16 cellular contexts compared by ENCODE assay signal in genomic region chr11:78048561-78048960, GRCh38. TPM values are rescaled to one million over a fixed set of nuclear protein-coding genes. Genes with fewer than 3 reads are reported as not detected.
"Had no signal": no experiment of that assay in that cellular context is flagged by ENCODE, and none has a peak within 500 bp of the region (broad histone marks: within the 10 kb centered on the region; RNA-seq: fewer than 3 reads in every experiment).

No MANE protein-coding gene starts in this region.

- H3K27me3 ChIP-seq: esophagus squamous epithelium, stomach had no signal

- DNase-seq: activated CD4-positive, alpha-beta memory T cell treated with anti-CD3 and anti-CD28 coated beads for 36 hours; activated gamma-delta T cell; activated T-cell treated with anti-CD3 and anti-CD28 coated beads, Interleukin-2, amount 50 U/mL, for 4 hours; cerebellar nuclear complex; esophagus squamous epithelium; foreskin fibroblast; left colon; mucosa of descending colon; stimulated activated CD4-positive, alpha-beta T cell treated with anti-CD3 and anti-CD28 coated beads, Interleukin-4, amount 100 ng/mL, for 4 hours; stomach; T1000 had no signal

- H3K36me3 ChIP-seq: esophagus squamous epithelium, stomach had no signal

- H3K9me3 ChIP-seq: esophagus squamous epithelium, mucosa of descending colon, stomach had no signal

- ATAC-seq: activated T-cell treated with anti-CD3 and anti-CD28 coated beads, Interleukin-2, amount 50 U/mL, for 4 hours; left colon; mucosa of descending colon; natural killer cell treated with Interleukin-12 subunit alpha and Interleukin-12 subunit beta and Interleukin-15 and Interleukin-18, amount 100 ng/mL, for 72 hours had no signal

- H3K27me3 Mint-ChIP-seq: activated CD4-positive, alpha-beta memory T cell treated with anti-CD3 and anti-CD28 coated beads for 36 hours; activated naive CD8-positive, alpha-beta T cell; natural killer cell treated with Interleukin-12 subunit alpha and Interleukin-12 subunit beta and Interleukin-15 and Interleukin-18, amount 100 ng/mL, for 72 hours had no signal

- H3K27ac Mint-ChIP-seq: activated CD4-positive, alpha-beta memory T cell treated with anti-CD3 and anti-CD28 coated beads for 36 hours; activated naive CD8-positive, alpha-beta T cell had no signal

- H3K9me3 Mint-ChIP-seq: activated CD4-positive, alpha-beta memory T cell treated with anti-CD3 and anti-CD28 coated beads for 36 hours; activated T-cell treated with anti-CD3 and anti-CD28 coated beads, Interleukin-2, amount 50 U/mL, for 4 hours; natural killer cell treated with Interleukin-12 subunit alpha and Interleukin-12 subunit beta and Interleukin-15 and Interleukin-18, amount 100 ng/mL, for 72 hours had no signal

- H3K27ac ChIP-seq: esophagus squamous epithelium, stomach had no signal

- H3K4me3 Mint-ChIP-seq: activated CD4-positive, alpha-beta memory T cell treated with anti-CD3 and anti-CD28 coated beads for 36 hours; activated naive CD8-positive, alpha-beta T cell; activated T-cell treated with anti-CD3 and anti-CD28 coated beads, Interleukin-2, amount 50 U/mL, for 4 hours; natural killer cell treated with Interleukin-12 subunit alpha and Interleukin-12 subunit beta and Interleukin-15 and Interleukin-18, amount 100 ng/mL, for 72 hours had no signal

- H3K36me3 Mint-ChIP-seq: activated CD4-positive, alpha-beta memory T cell treated with anti-CD3 and anti-CD28 coated beads for 36 hours; activated naive CD8-positive, alpha-beta T cell; natural killer cell treated with Interleukin-12 subunit alpha and Interleukin-12 subunit beta and Interleukin-15 and Interleukin-18, amount 100 ng/mL, for 72 hours had no signal

- H3K4me3 ChIP-seq: esophagus squamous epithelium, mucosa of descending colon, stomach had no signal

RNA-seq across cellular contexts. Expression of gene THRSP, which starts 15.1 kb away (rescaled TPM):
- total RNA-seq: activated CD4-positive, alpha-beta memory T cell treated with anti-CD3 and anti-CD28 coated beads for 36 hours; activated T-cell treated with anti-CD3 and anti-CD28 coated beads, Interleukin-2, amount 50 U/mL, for 4 hours; dermis microvascular lymphatic vessel endothelial cell; esophagus squamous epithelium; lung microvascular endothelial cell; natural killer cell treated with Interleukin-12 subunit alpha and Interleukin-12 subunit beta and Interleukin-15 and Interleukin-18, amount 100 ng/mL, for 72 hours; osteocyte had no signal

RNA-seq across cellular contexts. Expression of gene KCTD14, which starts 25.5 kb away (rescaled TPM):
- total RNA-seq: lung microvascular endothelial cell had no signal
